ENCODE assay signal across 16 cellular contexts in the genomic region with DNA sequence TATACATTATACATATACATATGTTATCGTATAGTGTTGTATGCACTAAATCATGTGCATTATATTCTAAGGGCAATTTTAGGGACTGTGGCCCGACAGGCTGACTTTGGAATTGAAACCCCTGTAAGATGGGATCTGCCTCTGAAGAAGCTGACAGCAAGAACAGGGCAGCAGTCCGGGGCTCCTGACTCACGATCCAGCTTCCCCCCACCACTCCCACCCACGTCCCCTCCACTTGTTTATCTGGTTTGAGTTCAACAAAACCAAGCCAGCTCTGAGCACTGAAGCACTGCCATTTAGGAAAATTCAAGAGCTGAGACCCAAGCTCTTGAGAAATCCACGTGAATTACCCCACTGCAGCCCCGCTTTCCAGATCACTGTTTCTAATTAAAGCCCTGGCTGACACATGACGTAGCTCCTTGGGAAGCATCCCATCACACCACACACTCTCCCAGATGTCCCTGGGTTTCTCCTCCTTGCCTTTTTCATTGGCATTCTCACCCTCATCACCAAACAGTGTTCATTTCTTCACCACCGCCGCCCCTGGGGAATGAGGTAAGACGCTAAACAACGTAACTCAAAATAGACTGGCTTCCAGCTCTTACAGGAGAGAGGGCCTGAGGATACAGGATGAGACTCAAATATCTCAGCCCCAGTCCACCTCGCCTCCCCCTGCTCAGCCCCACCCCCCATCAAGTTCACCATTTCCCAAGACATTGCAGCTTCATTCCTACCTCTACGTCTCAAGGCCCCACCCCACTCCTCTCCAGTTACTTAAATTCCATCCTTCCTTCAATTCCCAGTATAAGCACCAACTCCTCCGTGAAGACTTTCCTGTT.
DNase-seq lines count a peak whose midpoint lies in the region; ATAC-seq and TF ChIP-seq lines count a peak whose summit lies in the region.
"Had no signal": no experiment of that assay in that cellular context is flagged by ENCODE, and none has a peak within 500 bp of the region (broad histone marks: within the 10 kb centered on the region; RNA-seq: fewer than 3 reads in every experiment).

No MANE protein-coding gene starts in this region.

- TF ChIP-seq POLR2A in heart left ventricle (IDR thresholded peaks at IDR 0.05) = no peak

- H3K4me3 ChIP-seq in heart left ventricle = no peak overlapping the region

- no peak overlapping the region for H3K27ac Mint-ChIP-seq in activated T-helper 1 cell treated with anti-CD3 and anti-CD28 coated beads, Interleukin-12 subunit alpha, Interleukin-12 subunit beta, Interleukin-2, Interleukin-4 antibody, amounts not matched to agents 30 ng/mL and 10 ng/mL and 1 ng/mL, durations not matched to agents 14 hours and 24 hours and 36 hours
- H3K27ac Mint-ChIP-seq: activated CD8-positive, alpha-beta memory T cell treated with anti-CD3 and anti-CD28 coated beads, Interleukin-2, amount 10 ng/mL, durations not matched to agents 7 days and 5 days had no signal

- TF ChIP-seq CTCF in heart left ventricle (IDR thresholded peaks at IDR 0.05) = no peak

- peaks cover 18% of the 10 kb centered on the region for H3K9me3 Mint-ChIP-seq in activated T-helper 1 cell treated with anti-CD3 and anti-CD28 coated beads, Interleukin-12 subunit alpha, Interleukin-12 subunit beta, Interleukin-2, Interleukin-4 antibody, amounts not matched to agents 30 ng/mL and 10 ng/mL and 1 ng/mL, durations not matched to agents 14 hours and 24 hours and 36 hours

- H3K4me1 Mint-ChIP-seq in activated T-helper 1 cell treated with anti-CD3 and anti-CD28 coated beads, Interleukin-12 subunit alpha, Interleukin-12 subunit beta, Interleukin-2, Interleukin-4 antibody, amounts not matched to agents 30 ng/mL and 10 ng/mL and 1 ng/mL, durations not matched to agents 14 hours and 24 hours and 36 hours (ENCODE audit: low read depth) = no peaks in the 10 kb centered on the region
- H3K4me1 Mint-ChIP-seq: activated CD8-positive, alpha-beta memory T cell treated with anti-CD3 and anti-CD28 coated beads, Interleukin-2, amount 10 ng/mL, durations not matched to agents 7 days and 5 days had no signal

- no peaks in the 10 kb centered on the region for H3K36me3 ChIP-seq in heart left ventricle

- peak; percentile 21 for DNase-seq in activated effector memory CD4-positive, alpha-beta T cell treated with anti-CD3 and anti-CD28 coated beads, Interleukin-2, amount 50 U/mL, for 16 hours
- DNase-seq in activated effector memory CD4-positive, alpha-beta T cell treated with Interleukin-2 at 50 U/mL for 16 hours = no peak
- peak in 4 of 5 donors; percentile 33 to 73 (median 45) for DNase-seq in heart left ventricle
- peak; percentile 55 for DNase-seq in occipital lobe (lab: John Stamatoyannopoulos, UW)
- no peak for DNase-seq in activated T-helper 1 cell treated with anti-CD3 and anti-CD28 coated beads, Interleukin-12 subunit alpha, Interleukin-12 subunit beta, Interleukin-2, Interleukin-4 antibody, amounts not matched to agents 30 ng/mL and 10 ng/mL and 1 ng/mL, durations not matched to agents 14 hours and 24 hours and 36 hours (ENCODE audit: low spot score)
- DNase-seq in left colon = no peak
- DNase-seq in NCI-H82 (lab: John Stamatoyannopoulos, UW) = no peak
- DNase-seq in NCI-H1436 (lab: John Stamatoyannopoulos, UW) = no peak
- DNase-seq: activated CD8-positive, alpha-beta memory T cell treated with anti-CD3 and anti-CD28 coated beads, Interleukin-2, amount 10 ng/mL, durations not matched to agents 7 days and 5 days; cortex of kidney; GOT3; NCI-H1092 treated with DMSO at 0.1 percent for 48 hours; NCI-H748 treated with DMSO at 0.1 percent for 48 hours had no signal

- H3K9me3 ChIP-seq in heart left ventricle = peaks cover 0 to 18% (median 0%) of the 10 kb centered on the region in 12 donors

- H3K27ac ChIP-seq in heart left ventricle = peak overlapping the region in 6 of 12 donors; percentile 13 to 58 (median 20)
- H3K27ac ChIP-seq: 22Rv1, parathyroid adenoma had no signal

- H3K4me3 Mint-ChIP-seq in activated T-helper 1 cell treated with anti-CD3 and anti-CD28 coated beads, Interleukin-12 subunit alpha, Interleukin-12 subunit beta, Interleukin-2, Interleukin-4 antibody, amounts not matched to agents 30 ng/mL and 10 ng/mL and 1 ng/mL, durations not matched to agents 14 hours and 24 hours and 36 hours = no peak overlapping the region
- H3K4me3 Mint-ChIP-seq: activated CD8-positive, alpha-beta memory T cell treated with anti-CD3 and anti-CD28 coated beads, Interleukin-2, amount 10 ng/mL, durations not matched to agents 7 days and 5 days had no signal

- peaks cover 0 to 20% (median 8%) of the 10 kb centered on the region in 12 donors for H3K4me1 ChIP-seq in heart left ventricle
- H3K4me1 ChIP-seq: parathyroid adenoma had no signal

- H3K27me3 ChIP-seq in heart left ventricle = no peaks in the 10 kb centered on the region

- ATAC-seq in heart left ventricle (peak; percentile 55 to 89 (median 81)), left colon (no peak)
- ATAC-seq: activated CD8-positive, alpha-beta memory T cell treated with anti-CD3 and anti-CD28 coated beads, Interleukin-2, amount 10 ng/mL, durations not matched to agents 7 days and 5 days; left lobe of liver had no signal

- H3K36me3 Mint-ChIP-seq in activated T-helper 1 cell treated with anti-CD3 and anti-CD28 coated beads, Interleukin-12 subunit alpha, Interleukin-12 subunit beta, Interleukin-2, Interleukin-4 antibody, amounts not matched to agents 30 ng/mL and 10 ng/mL and 1 ng/mL, durations not matched to agents 14 hours and 24 hours and 36 hours (ENCODE audit: low read depth) = no peaks in the 10 kb centered on the region

- intact Hi-C loops in heart left ventricle (cut with DNase I) = no loop called here
- intact Hi-C loops in activated T-helper 1 cell treated with anti-CD3 and anti-CD28 coated beads, Interleukin-12 subunit alpha, Interleukin-12 subunit beta, Interleukin-2, Interleukin-4 antibody, amounts not matched to agents 30 ng/mL and 10 ng/mL and 1 ng/mL, durations not matched to agents 14 hours and 24 hours and 36 hours (cut with micrococcal nuclease) = no loop called here
- intact Hi-C loops in left colon (cut with DNase I, micrococcal nuclease) = no loop called here

- WGBS in heart left ventricle, 4 donors = 35 to 52% (median 43%) methylated on average over 15 of the region's 15 CpGs

- H3K27me3 Mint-ChIP-seq in activated T-helper 1 cell treated with anti-CD3 and anti-CD28 coated beads, Interleukin-12 subunit alpha, Interleukin-12 subunit beta, Interleukin-2, Interleukin-4 antibody, amounts not matched to agents 30 ng/mL and 10 ng/mL and 1 ng/mL, durations not matched to agents 14 hours and 24 hours and 36 hours (ENCODE audit: insufficient read depth) = peaks cover 12% of the 10 kb centered on the region

Comparison
In these comparisons a context has a peak if more than half of its experiments do, and no peak if none do; other contexts are left out.
1. DNase-seq: peak in activated effector memory CD4-positive, alpha-beta T cell treated with anti-CD3 and anti-CD28 coated beads, Interleukin-2, amount 50 U/mL, for 16 hours (single experiment), heart left ventricle (4 of 5) and occipital lobe (single experiment); none in activated effector memory CD4-positive, alpha-beta T cell treated with Interleukin-2 at 50 U/mL for 16 hours (single experiment), activated T-helper 1 cell treated with anti-CD3 and anti-CD28 coated beads, Interleukin-12 subunit alpha, Interleukin-12 subunit beta, Interleukin-2, Interleukin-4 antibody, amounts not matched to agents 30 ng/mL and 10 ng/mL and 1 ng/mL, durations not matched to agents 14 hours and 24 hours and 36 hours (single experiment), left colon (0 of 2), NCI-H82 (single experiment) and NCI-H1436 (single experiment).